In the genomic region with DNA sequence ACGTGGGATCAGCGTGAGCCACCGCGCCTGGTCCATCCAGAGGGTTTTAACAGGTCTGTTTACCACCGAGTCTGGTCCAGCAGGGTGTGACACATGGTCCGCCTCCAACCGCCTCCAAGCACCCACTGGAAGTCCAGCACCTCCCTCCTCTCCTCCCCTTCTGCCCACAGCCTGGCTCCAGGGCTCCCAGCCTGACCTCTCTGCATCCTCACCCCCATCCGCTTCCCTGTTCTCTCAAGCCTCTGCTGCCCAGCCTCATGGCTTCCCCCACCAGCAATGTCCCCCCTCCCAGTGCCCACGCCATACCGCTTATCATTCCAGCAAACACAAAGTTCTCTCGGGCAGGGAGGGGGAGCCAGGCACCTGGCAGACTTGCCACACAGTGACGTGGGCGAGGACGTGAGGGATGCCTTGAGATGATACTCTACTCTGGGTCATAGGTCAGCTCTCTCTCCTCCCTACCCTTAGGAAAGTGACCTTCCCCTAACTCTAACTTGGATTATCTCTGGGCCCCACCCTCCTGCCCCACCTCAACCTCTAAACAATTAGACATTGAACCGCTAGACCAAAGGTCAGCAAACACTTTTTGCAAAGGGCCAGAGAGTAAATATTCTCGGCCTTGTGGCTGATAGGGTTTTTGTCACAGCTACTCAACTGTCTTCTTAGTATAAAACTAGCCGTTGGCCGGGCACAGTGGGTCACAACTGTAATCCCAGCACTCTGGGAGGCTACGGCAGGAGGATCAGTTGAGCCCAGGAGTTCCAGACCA, we compare ENCODE assay signal across 1 cellular context.
A peak's percentile ranks its signal among the peaks of the same experiment; 100 is the strongest.
TF ChIP-seq lines count a peak whose summit lies in the region.

No MANE protein-coding gene starts in this region.

TF ChIP-seq in HepG2, 621 proteins besides CTCF, POLR2A, EP300 and RAD21 (continued from another document and continues in another):
- TF ChIP-seq, protein P1, sequence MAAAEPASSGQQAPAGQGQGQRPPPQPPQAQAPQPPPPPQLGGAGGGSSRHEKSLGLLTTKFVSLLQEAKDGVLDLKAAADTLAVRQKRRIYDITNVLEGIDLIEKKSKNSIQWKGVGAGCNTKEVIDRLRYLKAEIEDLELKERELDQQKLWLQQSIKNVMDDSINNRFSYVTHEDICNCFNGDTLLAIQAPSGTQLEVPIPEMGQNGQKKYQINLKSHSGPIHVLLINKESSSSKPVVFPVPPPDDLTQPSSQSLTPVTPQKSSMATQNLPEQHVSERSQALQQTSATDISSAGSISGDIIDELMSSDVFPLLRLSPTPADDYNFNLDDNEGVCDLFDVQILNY (CRISPR knock-in tag; conservative IDR thresholded peaks at IDR 0.05), result no peak
- TF ChIP-seq ZNF570 (CRISPR knock-in tag; IDR thresholded peaks at IDR 0.05; ENCODE audit: borderline replicate concordance) (no peak), ZNF17 (CRISPR knock-in tag; IDR thresholded peaks at IDR 0.05) (no peak), ZNF589 (CRISPR knock-in tag; conservative IDR thresholded peaks at IDR 0.05) (peak; percentile 84), IRX3 (CRISPR knock-in tag; IDR thresholded peaks at IDR 0.05; ENCODE audit: borderline replicate concordance, low read depth) (peak; percentile 81; the same call in 1 of the 2 replicates), NFIC (IDR thresholded peaks at IDR 0.05; ENCODE audit: low read length) (no peak), HOXA7 (CRISPR knock-in tag; IDR thresholded peaks at IDR 0.05) (0 out of 2 replicates have a peak, but pooled peaks have one; percentile 68), PRPF4 (IDR thresholded peaks at IDR 0.05; ENCODE audit: low read depth, low read length, poor library complexity, severe bottlenecking) (no peak), ZNF577 (CRISPR knock-in tag; IDR thresholded peaks at IDR 0.05; ENCODE audit: borderline replicate concordance, low read depth) (no peak), CREM (IDR thresholded peaks at IDR 0.05) (peak; percentile 92), CREM (CRISPR knock-in tag; IDR thresholded peaks at IDR 0.05) (no peak), ZNF615 (CRISPR knock-in tag; IDR thresholded peaks at IDR 0.05; ENCODE audit: borderline replicate concordance) (0 out of 2 replicates have a peak, but pooled peaks have one; percentile 21), ZNF652 (CRISPR knock-in tag; IDR thresholded peaks at IDR 0.05; ENCODE audit: borderline replicate concordance, low read depth) (no peak), ZNF124 (CRISPR knock-in tag; IDR thresholded peaks at IDR 0.05) (peak; percentile 73; the same call in 1 of the 2 replicates), ZNF572 (CRISPR knock-in tag; IDR thresholded peaks at IDR 0.05) (peak; percentile 90), ZNF543 (CRISPR knock-in tag; IDR thresholded peaks at IDR 0.05) (0 out of 2 replicates have a peak, but pooled peaks have one; percentile 36), ZNF879 (CRISPR knock-in tag; IDR thresholded peaks at IDR 0.05) (no peak), ZNF850 (CRISPR knock-in tag; conservative IDR thresholded peaks at IDR 0.05) (no peak), CREB1 (IDR thresholded peaks at IDR 0.05) (peak; percentile 74), CREB1 (CRISPR knock-in tag; IDR thresholded peaks at IDR 0.05) (peak; percentile 94), ESRRA (CRISPR knock-in tag; IDR thresholded peaks at IDR 0.05; ENCODE audit: low read depth) (peak; percentile 98), SPEN (CRISPR knock-in tag; IDR thresholded peaks at IDR 0.05; ENCODE audit: low read depth) (peak; percentile 77; the same call in 1 of the 2 replicates), ZNF234 (CRISPR knock-in tag; conservative IDR thresholded peaks at IDR 0.05) (no peak), SMARCE1 (IDR thresholded peaks at IDR 0.05; ENCODE audit: borderline replicate concordance) (no peak), STAT5B (CRISPR knock-in tag; IDR thresholded peaks at IDR 0.05) (no peak; the same call in 1 of the 2 replicates)
- TF ChIP-seq, protein P2, sequence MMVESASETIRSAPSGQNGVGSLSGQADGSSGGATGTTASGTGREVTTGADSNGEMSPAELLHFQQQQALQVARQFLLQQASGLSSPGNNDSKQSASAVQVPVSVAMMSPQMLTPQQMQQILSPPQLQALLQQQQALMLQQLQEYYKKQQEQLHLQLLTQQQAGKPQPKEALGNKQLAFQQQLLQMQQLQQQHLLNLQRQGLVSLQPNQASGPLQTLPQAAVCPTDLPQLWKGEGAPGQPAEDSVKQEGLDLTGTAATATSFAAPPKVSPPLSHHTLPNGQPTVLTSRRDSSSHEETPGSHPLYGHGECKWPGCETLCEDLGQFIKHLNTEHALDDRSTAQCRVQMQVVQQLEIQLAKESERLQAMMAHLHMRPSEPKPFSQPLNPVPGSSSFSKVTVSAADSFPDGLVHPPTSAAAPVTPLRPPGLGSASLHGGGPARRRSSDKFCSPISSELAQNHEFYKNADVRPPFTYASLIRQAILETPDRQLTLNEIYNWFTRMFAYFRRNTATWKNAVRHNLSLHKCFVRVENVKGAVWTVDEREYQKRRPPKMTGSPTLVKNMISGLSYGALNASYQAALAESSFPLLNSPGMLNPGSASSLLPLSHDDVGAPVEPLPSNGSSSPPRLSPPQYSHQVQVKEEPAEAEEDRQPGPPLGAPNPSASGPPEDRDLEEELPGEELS (CRISPR knock-in tag; IDR thresholded peaks at IDR 0.05), result peak; percentile 87
- TF ChIP-seq, protein P3, sequence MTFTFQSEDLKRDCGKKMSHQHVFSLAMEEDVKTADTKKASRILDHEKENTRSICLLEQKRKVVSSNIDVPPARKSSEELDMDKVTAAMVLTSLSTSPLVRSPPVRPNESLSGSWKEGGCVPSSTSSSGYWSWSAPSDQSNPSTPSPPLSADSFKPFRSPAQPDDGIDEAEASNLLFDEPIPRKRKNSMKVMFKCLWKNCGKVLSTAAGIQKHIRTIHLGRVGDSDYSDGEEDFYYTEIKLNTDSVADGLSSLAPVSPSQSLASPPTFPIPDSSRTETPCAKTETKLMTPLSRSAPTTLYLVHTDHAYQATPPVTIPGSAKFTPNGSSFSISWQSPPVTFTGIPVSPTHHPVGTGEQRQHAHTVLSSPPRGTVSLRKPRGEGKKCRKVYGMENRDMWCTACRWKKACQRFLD (CRISPR knock-in tag; IDR thresholded peaks at IDR 0.05; ENCODE audit: borderline replicate concordance), result peak; percentile 46; the same call in 1 of the 2 replicates
- TF ChIP-seq, protein P4, sequence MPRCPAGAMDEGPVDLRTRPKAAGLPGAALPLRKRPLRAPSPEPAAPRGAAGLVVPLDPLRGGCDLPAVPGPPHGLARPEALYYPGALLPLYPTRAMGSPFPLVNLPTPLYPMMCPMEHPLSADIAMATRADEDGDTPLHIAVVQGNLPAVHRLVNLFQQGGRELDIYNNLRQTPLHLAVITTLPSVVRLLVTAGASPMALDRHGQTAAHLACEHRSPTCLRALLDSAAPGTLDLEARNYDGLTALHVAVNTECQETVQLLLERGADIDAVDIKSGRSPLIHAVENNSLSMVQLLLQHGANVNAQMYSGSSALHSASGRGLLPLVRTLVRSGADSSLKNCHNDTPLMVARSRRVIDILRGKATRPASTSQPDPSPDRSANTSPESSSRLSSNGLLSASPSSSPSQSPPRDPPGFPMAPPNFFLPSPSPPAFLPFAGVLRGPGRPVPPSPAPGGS (CRISPR knock-in tag; IDR thresholded peaks at IDR 0.05), result peak; percentile 92
- TF ChIP-seq, protein P5, sequence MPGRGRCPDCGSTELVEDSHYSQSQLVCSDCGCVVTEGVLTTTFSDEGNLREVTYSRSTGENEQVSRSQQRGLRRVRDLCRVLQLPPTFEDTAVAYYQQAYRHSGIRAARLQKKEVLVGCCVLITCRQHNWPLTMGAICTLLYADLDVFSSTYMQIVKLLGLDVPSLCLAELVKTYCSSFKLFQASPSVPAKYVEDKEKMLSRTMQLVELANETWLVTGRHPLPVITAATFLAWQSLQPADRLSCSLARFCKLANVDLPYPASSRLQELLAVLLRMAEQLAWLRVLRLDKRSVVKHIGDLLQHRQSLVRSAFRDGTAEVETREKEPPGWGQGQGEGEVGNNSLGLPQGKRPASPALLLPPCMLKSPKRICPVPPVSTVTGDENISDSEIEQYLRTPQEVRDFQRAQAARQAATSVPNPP (CRISPR knock-in tag; IDR thresholded peaks at IDR 0.05), result peak; percentile 86; the same call in 1 of the 2 replicates
- TF ChIP-seq, protein P6, sequence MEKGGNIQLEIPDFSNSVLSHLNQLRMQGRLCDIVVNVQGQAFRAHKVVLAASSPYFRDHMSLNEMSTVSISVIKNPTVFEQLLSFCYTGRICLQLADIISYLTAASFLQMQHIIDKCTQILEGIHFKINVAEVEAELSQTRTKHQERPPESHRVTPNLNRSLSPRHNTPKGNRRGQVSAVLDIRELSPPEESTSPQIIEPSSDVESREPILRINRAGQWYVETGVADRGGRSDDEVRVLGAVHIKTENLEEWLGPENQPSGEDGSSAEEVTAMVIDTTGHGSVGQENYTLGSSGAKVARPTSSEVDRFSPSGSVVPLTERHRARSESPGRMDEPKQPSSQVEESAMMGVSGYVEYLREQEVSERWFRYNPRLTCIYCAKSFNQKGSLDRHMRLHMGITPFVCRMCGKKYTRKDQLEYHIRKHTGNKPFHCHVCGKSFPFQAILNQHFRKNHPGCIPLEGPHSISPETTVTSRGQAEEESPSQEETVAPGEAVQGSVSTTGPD (CRISPR knock-in tag; IDR thresholded peaks at IDR 0.05), result 0 out of 2 replicates have a peak, but pooled peaks have one; percentile 7
- TF ChIP-seq, protein P7, sequence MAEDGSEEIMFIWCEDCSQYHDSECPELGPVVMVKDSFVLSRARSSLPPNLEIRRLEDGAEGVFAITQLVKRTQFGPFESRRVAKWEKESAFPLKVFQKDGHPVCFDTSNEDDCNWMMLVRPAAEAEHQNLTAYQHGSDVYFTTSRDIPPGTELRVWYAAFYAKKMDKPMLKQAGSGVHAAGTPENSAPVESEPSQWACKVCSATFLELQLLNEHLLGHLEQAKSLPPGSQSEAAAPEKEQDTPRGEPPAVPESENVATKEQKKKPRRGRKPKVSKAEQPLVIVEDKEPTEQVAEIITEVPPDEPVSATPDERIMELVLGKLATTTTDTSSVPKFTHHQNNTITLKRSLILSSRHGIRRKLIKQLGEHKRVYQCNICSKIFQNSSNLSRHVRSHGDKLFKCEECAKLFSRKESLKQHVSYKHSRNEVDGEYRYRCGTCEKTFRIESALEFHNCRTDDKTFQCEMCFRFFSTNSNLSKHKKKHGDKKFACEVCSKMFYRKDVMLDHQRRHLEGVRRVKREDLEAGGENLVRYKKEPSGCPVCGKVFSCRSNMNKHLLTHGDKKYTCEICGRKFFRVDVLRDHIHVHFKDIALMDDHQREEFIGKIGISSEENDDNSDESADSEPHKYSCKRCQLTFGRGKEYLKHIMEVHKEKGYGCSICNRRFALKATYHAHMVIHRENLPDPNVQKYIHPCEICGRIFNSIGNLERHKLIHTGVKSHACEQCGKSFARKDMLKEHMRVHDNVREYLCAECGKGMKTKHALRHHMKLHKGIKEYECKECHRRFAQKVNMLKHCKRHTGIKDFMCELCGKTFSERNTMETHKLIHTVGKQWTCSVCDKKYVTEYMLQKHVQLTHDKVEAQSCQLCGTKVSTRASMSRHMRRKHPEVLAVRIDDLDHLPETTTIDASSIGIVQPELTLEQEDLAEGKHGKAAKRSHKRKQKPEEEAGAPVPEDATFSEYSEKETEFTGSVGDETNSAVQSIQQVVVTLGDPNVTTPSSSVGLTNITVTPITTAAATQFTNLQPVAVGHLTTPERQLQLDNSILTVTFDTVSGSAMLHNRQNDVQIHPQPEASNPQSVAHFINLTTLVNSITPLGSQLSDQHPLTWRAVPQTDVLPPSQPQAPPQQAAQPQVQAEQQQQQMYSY (CRISPR knock-in tag; IDR thresholded peaks at IDR 0.05), result no peak
- TF ChIP-seq, protein P8, sequence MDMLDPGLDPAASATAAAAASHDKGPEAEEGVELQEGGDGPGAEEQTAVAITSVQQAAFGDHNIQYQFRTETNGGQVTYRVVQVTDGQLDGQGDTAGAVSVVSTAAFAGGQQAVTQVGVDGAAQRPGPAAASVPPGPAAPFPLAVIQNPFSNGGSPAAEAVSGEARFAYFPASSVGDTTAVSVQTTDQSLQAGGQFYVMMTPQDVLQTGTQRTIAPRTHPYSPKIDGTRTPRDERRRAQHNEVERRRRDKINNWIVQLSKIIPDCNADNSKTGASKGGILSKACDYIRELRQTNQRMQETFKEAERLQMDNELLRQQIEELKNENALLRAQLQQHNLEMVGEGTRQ (IDR thresholded peaks at IDR 0.05; ENCODE audit: low read depth, low read length), result no peak
- TF ChIP-seq, protein P8 (CRISPR knock-in tag; IDR thresholded peaks at IDR 0.05; ENCODE audit: borderline replicate concordance), result no peak
- TF ChIP-seq, protein P9, sequence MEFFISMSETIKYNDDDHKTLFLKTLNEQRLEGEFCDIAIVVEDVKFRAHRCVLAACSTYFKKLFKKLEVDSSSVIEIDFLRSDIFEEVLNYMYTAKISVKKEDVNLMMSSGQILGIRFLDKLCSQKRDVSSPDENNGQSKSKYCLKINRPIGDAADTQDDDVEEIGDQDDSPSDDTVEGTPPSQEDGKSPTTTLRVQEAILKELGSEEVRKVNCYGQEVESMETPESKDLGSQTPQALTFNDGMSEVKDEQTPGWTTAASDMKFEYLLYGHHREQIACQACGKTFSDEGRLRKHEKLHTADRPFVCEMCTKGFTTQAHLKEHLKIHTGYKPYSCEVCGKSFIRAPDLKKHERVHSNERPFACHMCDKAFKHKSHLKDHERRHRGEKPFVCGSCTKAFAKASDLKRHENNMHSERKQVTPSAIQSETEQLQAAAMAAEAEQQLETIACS (CRISPR knock-in tag; IDR thresholded peaks at IDR 0.05), result no peak
- TF ChIP-seq, protein P10, sequence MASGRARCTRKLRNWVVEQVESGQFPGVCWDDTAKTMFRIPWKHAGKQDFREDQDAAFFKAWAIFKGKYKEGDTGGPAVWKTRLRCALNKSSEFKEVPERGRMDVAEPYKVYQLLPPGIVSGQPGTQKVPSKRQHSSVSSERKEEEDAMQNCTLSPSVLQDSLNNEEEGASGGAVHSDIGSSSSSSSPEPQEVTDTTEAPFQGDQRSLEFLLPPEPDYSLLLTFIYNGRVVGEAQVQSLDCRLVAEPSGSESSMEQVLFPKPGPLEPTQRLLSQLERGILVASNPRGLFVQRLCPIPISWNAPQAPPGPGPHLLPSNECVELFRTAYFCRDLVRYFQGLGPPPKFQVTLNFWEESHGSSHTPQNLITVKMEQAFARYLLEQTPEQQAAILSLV (CRISPR knock-in tag; IDR thresholded peaks at IDR 0.05; ENCODE audit: borderline replicate concordance), result peak; percentile 86; the same call in 1 of the 2 replicates
- TF ChIP-seq, protein P11, sequence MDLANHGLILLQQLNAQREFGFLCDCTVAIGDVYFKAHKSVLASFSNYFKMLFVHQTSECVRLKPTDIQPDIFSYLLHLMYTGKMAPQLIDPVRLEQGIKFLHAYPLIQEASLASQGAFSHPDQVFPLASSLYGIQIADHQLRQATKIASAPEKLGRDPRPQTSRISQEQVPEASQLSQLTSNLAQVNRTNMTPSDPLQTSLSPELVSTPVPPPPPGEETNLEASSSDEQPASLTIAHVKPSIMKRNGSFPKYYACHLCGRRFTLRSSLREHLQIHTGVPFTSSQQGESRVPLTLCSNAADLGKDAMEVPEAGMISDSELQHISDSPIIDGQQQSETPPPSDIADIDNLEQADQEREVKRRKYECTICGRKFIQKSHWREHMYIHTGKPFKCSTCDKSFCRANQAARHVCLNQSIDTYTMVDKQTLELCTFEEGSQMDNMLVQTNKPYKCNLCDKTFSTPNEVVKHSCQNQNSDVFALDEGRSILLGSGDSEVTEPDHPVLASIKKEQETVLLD (CRISPR knock-in tag; IDR thresholded peaks at IDR 0.05; ENCODE audit: low read depth), result peak; percentile 54; the same call in 1 of the 2 replicates
- TF ChIP-seq, protein P12, sequence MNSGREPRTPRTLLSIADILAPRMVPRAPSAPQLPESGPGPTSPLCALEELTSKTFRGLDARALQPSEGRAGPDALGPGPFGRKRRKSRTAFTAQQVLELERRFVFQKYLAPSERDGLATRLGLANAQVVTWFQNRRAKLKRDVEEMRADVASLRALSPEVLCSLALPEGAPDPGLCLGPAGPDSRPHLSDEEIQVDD (CRISPR knock-in tag; IDR thresholded peaks at IDR 0.05; ENCODE audit: borderline replicate concordance), result no peak
